Comparison of ENCODE assay signal across 28 cellular contexts in the genomic region with DNA sequence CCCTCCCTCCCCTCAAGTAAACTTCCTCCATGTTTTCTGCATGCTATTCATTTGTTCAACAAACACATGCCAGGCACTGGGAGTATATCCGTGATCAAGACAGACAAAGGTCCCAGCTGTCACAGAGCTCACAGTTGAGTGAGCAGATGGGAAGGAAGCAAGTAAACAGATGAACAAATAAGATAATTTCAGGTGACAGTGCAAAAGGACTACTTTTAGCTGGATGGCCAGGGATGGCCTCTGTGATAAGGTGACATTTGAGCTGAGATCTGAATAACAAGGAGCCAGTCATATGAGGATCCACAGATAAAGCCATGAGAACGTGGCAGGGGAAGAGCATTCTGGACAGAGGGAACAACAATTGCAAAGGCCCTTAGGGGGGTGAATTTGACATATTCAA.
A peak's percentile ranks its signal among the peaks of the same experiment; 100 is the strongest.
DNase-seq lines count a peak whose midpoint lies in the region; ATAC-seq and TF ChIP-seq lines count a peak whose summit lies in the region.
"Had no signal": no experiment of that assay in that cellular context is flagged by ENCODE, and none has a peak within 500 bp of the region (broad histone marks: within the 10 kb centered on the region; RNA-seq: fewer than 3 reads in every experiment).

No MANE protein-coding gene starts in this region.

- no peak overlapping the region for H3K4me3 Mint-ChIP-seq in endodermal cell
- H3K4me3 Mint-ChIP-seq: activated naive CD4-positive, alpha-beta T cell treated with anti-CD3 and anti-CD28 coated beads, Interleukin-2, amount 50 U/mL, for 24 hours; CD14-positive monocyte; GM23338; naive thymus-derived CD4-positive, alpha-beta T cell; stimulated activated naive CD8-positive, alpha-beta T cell treated with anti-CD3 and anti-CD28 coated beads, Interleukin-15, Interleukin-2, amounts not matched to agents 100 ng/mL and 50 ng/mL, for 24 hours; T-helper 2 cell treated with Interferon-gamma antibody and Interleukin-4, amounts not matched to agents 5 μg/mL and 100 μg/mL, for 36 hours had no signal

- H3K4me1 ChIP-seq in endodermal cell (ENCODE audit: control insufficient read depth, insufficient read depth, low read length), result no peaks in the 10 kb centered on the region
- H3K4me1 ChIP-seq: breast epithelium, lower lobe of right lung, Peyer's patch, prostate gland, testis had no signal

- no peaks in the 10 kb centered on the region for H3K4me1 Mint-ChIP-seq in endodermal cell
- H3K4me1 Mint-ChIP-seq: activated naive CD4-positive, alpha-beta T cell treated with anti-CD3 and anti-CD28 coated beads, Interleukin-2, amount 50 U/mL, for 24 hours; CD14-positive monocyte; GM23338; naive thymus-derived CD4-positive, alpha-beta T cell had no signal

- DNase-seq in NCI-H1092 treated with DMSO at 0.1 percent for 48 hours (lab: John Stamatoyannopoulos, UW), result peak; percentile 22
- DNase-seq in NCI-H1092 (lab: John Stamatoyannopoulos, UW), result no peak
- peak; percentile 37 for DNase-seq in CMK (ENCODE audit: low read depth)
- peak; percentile 93 for DNase-seq in NCI-H2171 treated with DMSO at 0.1 percent for 48 hours (lab: John Stamatoyannopoulos, UW)
- peak; percentile 5 for DNase-seq in SHP77 treated with DMSO at 0.1 percent for 48 hours (lab: John Stamatoyannopoulos, UW)
- DNase-seq in LoVo (ENCODE audit: low spot score), result no peak
- DNase-seq in endodermal cell, result no peak
- DNase-seq: 8988T; activated CD4-positive, alpha-beta T cell treated with anti-CD3 and anti-CD28 coated beads for 48 hours; amniotic stem cell; Calu3; EL; hippocampal formation; lower lobe of right lung; naive thymus-derived CD4-positive, alpha-beta T cell; Peyer's patch; SIG-M5; stimulated activated CD8-positive, alpha-beta memory T cell treated with anti-CD3 and anti-CD28 coated beads, Interleukin-4, amount 100 ng/mL, for 48 hours; testis had no signal

- 88 to 90% methylated on average over 2 of the region's 2 CpGs for WGBS in endodermal cell (ENCODE audit: insufficient coverage in 1 of 2, insufficient read length in 1 of 2), 2 experiments

- H3K27me3 Mint-ChIP-seq in endodermal cell (ENCODE audit: insufficient read depth), result no peaks in the 10 kb centered on the region

- no peaks in the 10 kb centered on the region for H3K36me3 ChIP-seq in endodermal cell (ENCODE audit: control insufficient read depth, insufficient read depth, low read length)
- H3K36me3 ChIP-seq: breast epithelium, lower lobe of right lung, Peyer's patch, prostate gland had no signal

- no peaks in the 10 kb centered on the region for H3K27me3 ChIP-seq in endodermal cell (ENCODE audit: control insufficient read depth, insufficient read depth, low read length, poor library complexity, severe bottlenecking)
- H3K27me3 ChIP-seq: breast epithelium, Peyer's patch, testis had no signal

- no peak for TF ChIP-seq CTCF in endodermal cell (conservative IDR thresholded peaks at IDR 0.05)

- H3K27ac Mint-ChIP-seq in endodermal cell, result no peak overlapping the region
- H3K27ac Mint-ChIP-seq: activated naive CD4-positive, alpha-beta T cell treated with anti-CD3 and anti-CD28 coated beads, Interleukin-2, amount 50 U/mL, for 24 hours; CD14-positive monocyte; GM23338; naive thymus-derived CD4-positive, alpha-beta T cell; stimulated activated naive CD8-positive, alpha-beta T cell treated with anti-CD3 and anti-CD28 coated beads, Interleukin-15, Interleukin-2, amounts not matched to agents 100 ng/mL and 50 ng/mL, for 24 hours; T-helper 2 cell treated with Interferon-gamma antibody and Interleukin-4, amounts not matched to agents 5 μg/mL and 100 μg/mL, for 36 hours had no signal

- H3K4me3 ChIP-seq in endodermal cell (ENCODE audit: low read length), result no peak overlapping the region
- H3K4me3 ChIP-seq: breast epithelium, GM23338, lower lobe of right lung, Peyer's patch, prostate gland, testis had no signal

- H3K27ac ChIP-seq in endodermal cell (ENCODE audit: low read depth, low read length), result no peak overlapping the region
- H3K27ac ChIP-seq: breast epithelium, lower lobe of right lung, Peyer's patch, prostate gland, testis had no signal

- no peaks in the 10 kb centered on the region for H3K9me3 Mint-ChIP-seq in endodermal cell
- H3K9me3 Mint-ChIP-seq: activated naive CD4-positive, alpha-beta T cell treated with anti-CD3 and anti-CD28 coated beads, Interleukin-2, amount 50 U/mL, for 24 hours; GM23338; stimulated activated naive CD8-positive, alpha-beta T cell treated with anti-CD3 and anti-CD28 coated beads, Interleukin-15, Interleukin-2, amounts not matched to agents 100 ng/mL and 50 ng/mL, for 24 hours; T-helper 2 cell treated with Interferon-gamma antibody and Interleukin-4, amounts not matched to agents 5 μg/mL and 100 μg/mL, for 36 hours had no signal

- no peak for ATAC-seq in GM18870 (IDR thresholded peaks at IDR 0.05; ENCODE audit: unreplicated experiment)
- ATAC-seq: GM23338; lower lobe of right lung; naive thymus-derived CD4-positive, alpha-beta T cell; sciatic nerve had no signal

- H3K36me3 Mint-ChIP-seq in endodermal cell (ENCODE audit: low read depth), result no peaks in the 10 kb centered on the region
- H3K36me3 Mint-ChIP-seq: activated naive CD4-positive, alpha-beta T cell treated with anti-CD3 and anti-CD28 coated beads, Interleukin-2, amount 50 U/mL, for 24 hours; CD14-positive monocyte had no signal

- no peak overlapping the region for H3K9ac ChIP-seq in endodermal cell (ENCODE audit: extremely low read depth, low read length, poor library complexity, severe bottlenecking)

- peaks cover 8% of the 10 kb centered on the region for H3K9me3 ChIP-seq in endodermal cell (ENCODE audit: control insufficient read depth, low read length)
- H3K9me3 ChIP-seq: breast epithelium, Peyer's patch, prostate gland, testis had no signal

Comparison
In these comparisons a context has a peak if more than half of its experiments do, and no peak if none do; other contexts are left out.
1. DNase-seq: peak in NCI-H1092 treated with DMSO at 0.1 percent for 48 hours (single experiment), CMK (single experiment), NCI-H2171 treated with DMSO at 0.1 percent for 48 hours (single experiment) and SHP77 treated with DMSO at 0.1 percent for 48 hours (single experiment); none in NCI-H1092 (single experiment), LoVo (single experiment) and endodermal cell (single experiment).